Comparison of ENCODE assay signal across 15 cellular contexts in the genomic region with DNA sequence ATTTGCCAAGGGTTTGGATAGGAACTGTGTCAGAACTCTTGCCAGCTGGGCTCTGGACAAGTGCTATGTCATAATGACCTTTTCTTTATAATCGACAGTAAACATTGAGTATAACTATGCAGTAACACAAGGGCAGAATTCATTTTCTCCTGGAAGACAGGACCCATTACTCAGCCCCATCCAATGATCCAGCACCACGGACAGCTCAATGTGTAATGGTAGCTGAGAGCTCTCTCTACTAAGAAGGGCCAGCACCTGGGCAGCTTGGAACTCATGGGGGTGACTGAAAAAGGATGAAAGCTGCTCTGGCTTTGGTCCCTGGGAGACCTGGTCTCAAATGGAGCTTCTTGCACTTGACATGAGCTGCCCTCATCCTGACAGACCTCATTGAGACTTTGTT.
DNase-seq lines count a peak whose midpoint lies in the region; ATAC-seq and TF ChIP-seq lines count a peak whose summit lies in the region.
"Had no signal": no experiment of that assay in that cellular context is flagged by ENCODE, and none has a peak within 500 bp of the region (broad histone marks: within the 10 kb centered on the region; RNA-seq: fewer than 3 reads in every experiment).

No MANE protein-coding gene starts in this region.

- CTCF ChIA-PET in activated naive CD4-positive, alpha-beta T cell treated with anti-CD3 and anti-CD28 coated beads for 36 hours (lab: Charles Lee) = no interaction called here

- no peaks in the 10 kb centered on the region for H3K9me3 ChIP-seq in endodermal cell (ENCODE audit: control insufficient read depth, low read length)
- H3K9me3 ChIP-seq: upper lobe of left lung had no signal

- no peak overlapping the region for H3K27ac ChIP-seq in endodermal cell (ENCODE audit: low read depth, low read length)
- H3K27ac ChIP-seq: upper lobe of left lung had no signal

- H3K4me1 Mint-ChIP-seq in activated naive CD4-positive, alpha-beta T cell treated with anti-CD3 and anti-CD28 coated beads for 36 hours (ENCODE audit: low read depth) = no peaks in the 10 kb centered on the region
- no peaks in the 10 kb centered on the region for H3K4me1 Mint-ChIP-seq in endodermal cell
- H3K4me1 Mint-ChIP-seq: central memory CD8-positive, alpha-beta T cell; naive thymus-derived CD8-positive, alpha-beta T cell had no signal

- no peak overlapping the region for H3K4me3 Mint-ChIP-seq in activated naive CD4-positive, alpha-beta T cell treated with anti-CD3 and anti-CD28 coated beads for 36 hours
- H3K4me3 Mint-ChIP-seq in endodermal cell = no peak overlapping the region
- H3K4me3 Mint-ChIP-seq: central memory CD8-positive, alpha-beta T cell; naive thymus-derived CD8-positive, alpha-beta T cell had no signal

- TF ChIP-seq CTCF in endodermal cell (conservative IDR thresholded peaks at IDR 0.05) = no peak

- H3K27ac Mint-ChIP-seq in activated naive CD4-positive, alpha-beta T cell treated with anti-CD3 and anti-CD28 coated beads for 36 hours = no peak overlapping the region
- H3K27ac Mint-ChIP-seq in endodermal cell = no peak overlapping the region
- H3K27ac Mint-ChIP-seq: naive thymus-derived CD8-positive, alpha-beta T cell had no signal

- peaks cover 2% of the 10 kb centered on the region for H3K27me3 Mint-ChIP-seq in activated naive CD4-positive, alpha-beta T cell treated with anti-CD3 and anti-CD28 coated beads for 36 hours (ENCODE audit: low read depth)
- H3K27me3 Mint-ChIP-seq in endodermal cell (ENCODE audit: insufficient read depth) = peaks cover 13% of the 10 kb centered on the region
- H3K27me3 Mint-ChIP-seq: central memory CD8-positive, alpha-beta T cell; naive thymus-derived CD8-positive, alpha-beta T cell had no signal

- H3K36me3 ChIP-seq in endodermal cell (ENCODE audit: control insufficient read depth, insufficient read depth, low read length) = no peaks in the 10 kb centered on the region
- H3K36me3 ChIP-seq: upper lobe of left lung had no signal

- intact Hi-C loops in activated naive CD4-positive, alpha-beta T cell treated with anti-CD3 and anti-CD28 coated beads for 36 hours (cut with micrococcal nuclease) = no loop called here

- 39 to 56% methylated on average over 1 to 2 of the region's 2 CpGs for WGBS in endodermal cell (ENCODE audit: insufficient coverage in 1 of 2, insufficient read length in 1 of 2), 2 experiments

- no peak for ATAC-seq in GM21381 (IDR thresholded peaks at IDR 0.05; ENCODE audit: unreplicated experiment)
- ATAC-seq: naive thymus-derived CD8-positive, alpha-beta T cell had no signal

- no peaks in the 10 kb centered on the region for H3K4me1 ChIP-seq in endodermal cell (ENCODE audit: control insufficient read depth, insufficient read depth, low read length)
- H3K4me1 ChIP-seq: upper lobe of left lung had no signal

- no peak overlapping the region for H3K9ac ChIP-seq in endodermal cell (ENCODE audit: extremely low read depth, low read length, poor library complexity, severe bottlenecking)

- peaks cover 5% of the 10 kb centered on the region for H3K9me3 Mint-ChIP-seq in activated naive CD4-positive, alpha-beta T cell treated with anti-CD3 and anti-CD28 coated beads for 36 hours
- no peaks in the 10 kb centered on the region for H3K9me3 Mint-ChIP-seq in endodermal cell

- no peaks in the 10 kb centered on the region for H3K36me3 Mint-ChIP-seq in activated naive CD4-positive, alpha-beta T cell treated with anti-CD3 and anti-CD28 coated beads for 36 hours (ENCODE audit: low read depth)
- H3K36me3 Mint-ChIP-seq in endodermal cell (ENCODE audit: low read depth) = no peaks in the 10 kb centered on the region
- H3K36me3 Mint-ChIP-seq: naive thymus-derived CD8-positive, alpha-beta T cell had no signal

- H3K27me3 ChIP-seq in endodermal cell (ENCODE audit: control insufficient read depth, insufficient read depth, low read length, poor library complexity, severe bottlenecking) = peaks cover 14% of the 10 kb centered on the region
- H3K27me3 ChIP-seq: upper lobe of left lung had no signal

- peak; percentile 8 for DNase-seq in activated naive CD4-positive, alpha-beta T cell treated with anti-CD3 and anti-CD28 coated beads for 36 hours
- no peak for DNase-seq in activated naive CD4-positive, alpha-beta T cell treated with anti-CD3 and anti-CD28 coated beads, Interleukin-2, amount 50 U/mL, for 16 hours
- DNase-seq in endodermal cell (peak; percentile 91), renal cortical epithelial cell (ENCODE audit: low read depth) (peak; percentile 31), NCI-H1417 (lab: John Stamatoyannopoulos, UW) (no peak), NCI-H2227 (lab: John Stamatoyannopoulos, UW; ENCODE audit: unreplicated experiment) (no peak)
- DNase-seq: activated CD4-positive, alpha-beta T cell treated with anti-CD3 and anti-CD28 coated beads for 48 hours; activated effector memory CD4-positive, alpha-beta T cell treated with anti-CD3 and anti-CD28 coated beads, Interleukin-2, amount 50 U/mL, for 16 hours; naive thymus-derived CD8-positive, alpha-beta T cell; NCI-H226; upper lobe of left lung had no signal

- no peak overlapping the region for H3K4me3 ChIP-seq in endodermal cell (ENCODE audit: low read length)
- H3K4me3 ChIP-seq: smooth muscle cell, upper lobe of left lung had no signal

TF ChIP-seq in PFSK-1, 5 proteins besides CTCF, POLR2A, EP300 and RAD21:
- no peak for TF ChIP-seq TAF1 (IDR thresholded peaks at IDR 0.05; ENCODE audit: borderline replicate concordance, insufficient read depth, low read length)
- peak; percentile 92 to 96 for TF ChIP-seq REST (IDR thresholded peaks at IDR 0.05; ENCODE audit: insufficient read depth in 1 of 2, low read depth in 2 of 2, low read length in 2 of 2)

Comparison
In these comparisons a context has a peak if more than half of its experiments do, and no peak if none do; other contexts are left out.
1. DNase-seq: peak in activated naive CD4-positive, alpha-beta T cell treated with anti-CD3 and anti-CD28 coated beads for 36 hours (single experiment), endodermal cell (single experiment) and renal cortical epithelial cell (single experiment); none in activated naive CD4-positive, alpha-beta T cell treated with anti-CD3 and anti-CD28 coated beads, Interleukin-2, amount 50 U/mL, for 16 hours (single experiment), NCI-H1417 (0 of 3) and NCI-H2227 (single experiment).